In genomic region chr2:149383340-149383739, GRCh38 we compare ENCODE assay signal across 1 cellular context.
TF ChIP-seq lines count a peak whose summit lies in the region.

No MANE protein-coding gene starts in this region.

TF ChIP-seq in SK-N-SH, 30 proteins besides CTCF, POLR2A, EP300 and RAD21 (continued from another document):
- TF ChIP-seq, protein P1, sequence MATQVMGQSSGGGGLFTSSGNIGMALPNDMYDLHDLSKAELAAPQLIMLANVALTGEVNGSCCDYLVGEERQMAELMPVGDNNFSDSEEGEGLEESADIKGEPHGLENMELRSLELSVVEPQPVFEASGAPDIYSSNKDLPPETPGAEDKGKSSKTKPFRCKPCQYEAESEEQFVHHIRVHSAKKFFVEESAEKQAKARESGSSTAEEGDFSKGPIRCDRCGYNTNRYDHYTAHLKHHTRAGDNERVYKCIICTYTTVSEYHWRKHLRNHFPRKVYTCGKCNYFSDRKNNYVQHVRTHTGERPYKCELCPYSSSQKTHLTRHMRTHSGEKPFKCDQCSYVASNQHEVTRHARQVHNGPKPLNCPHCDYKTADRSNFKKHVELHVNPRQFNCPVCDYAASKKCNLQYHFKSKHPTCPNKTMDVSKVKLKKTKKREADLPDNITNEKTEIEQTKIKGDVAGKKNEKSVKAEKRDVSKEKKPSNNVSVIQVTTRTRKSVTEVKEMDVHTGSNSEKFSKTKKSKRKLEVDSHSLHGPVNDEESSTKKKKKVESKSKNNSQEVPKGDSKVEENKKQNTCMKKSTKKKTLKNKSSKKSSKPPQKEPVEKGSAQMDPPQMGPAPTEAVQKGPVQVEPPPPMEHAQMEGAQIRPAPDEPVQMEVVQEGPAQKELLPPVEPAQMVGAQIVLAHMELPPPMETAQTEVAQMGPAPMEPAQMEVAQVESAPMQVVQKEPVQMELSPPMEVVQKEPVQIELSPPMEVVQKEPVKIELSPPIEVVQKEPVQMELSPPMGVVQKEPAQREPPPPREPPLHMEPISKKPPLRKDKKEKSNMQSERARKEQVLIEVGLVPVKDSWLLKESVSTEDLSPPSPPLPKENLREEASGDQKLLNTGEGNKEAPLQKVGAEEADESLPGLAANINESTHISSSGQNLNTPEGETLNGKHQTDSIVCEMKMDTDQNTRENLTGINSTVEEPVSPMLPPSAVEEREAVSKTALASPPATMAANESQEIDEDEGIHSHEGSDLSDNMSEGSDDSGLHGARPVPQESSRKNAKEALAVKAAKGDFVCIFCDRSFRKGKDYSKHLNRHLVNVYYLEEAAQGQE (IDR thresholded peaks at IDR 0.05; ENCODE audit: low read depth, low read length), result no peak
- TF ChIP-seq FOSL2 (IDR thresholded peaks at IDR 0.05; ENCODE audit: borderline replicate concordance, low read depth) (peak; percentile 72), CHD2 (IDR thresholded peaks at IDR 0.05; ENCODE audit: low read length, partially characterized antibody) (no peak), NFIC (IDR thresholded peaks at IDR 0.05; ENCODE audit: borderline replicate concordance) (no peak), SIN3A (IDR thresholded peaks at IDR 0.05; ENCODE audit: borderline replicate concordance, low read depth, low read length) (no peak), EZH2phosphoT487 (IDR thresholded peaks at IDR 0.05; ENCODE audit: borderline replicate concordance, low read depth) (no peak), TAF1 (IDR thresholded peaks at IDR 0.05; ENCODE audit: borderline replicate concordance, low read depth, low read length) (no peak), ELF1 (IDR thresholded peaks at IDR 0.05) (no peak), RFX5 (IDR thresholded peaks at IDR 0.05; ENCODE audit: low read length) (no peak), GATA2 (CRISPR knock-in tag; IDR thresholded peaks at IDR 0.05) (0 out of 2 replicates have a peak, but pooled peaks have one; percentile 12), POLR2AphosphoS5 (IDR thresholded peaks at IDR 0.05; ENCODE audit: low read depth, low read length) (peak; percentile 12; the same call in 1 of the 2 replicates), RCOR1 (IDR thresholded peaks at IDR 0.05; ENCODE audit: low read length) (no peak)
- TF ChIP-seq, protein P2, sequence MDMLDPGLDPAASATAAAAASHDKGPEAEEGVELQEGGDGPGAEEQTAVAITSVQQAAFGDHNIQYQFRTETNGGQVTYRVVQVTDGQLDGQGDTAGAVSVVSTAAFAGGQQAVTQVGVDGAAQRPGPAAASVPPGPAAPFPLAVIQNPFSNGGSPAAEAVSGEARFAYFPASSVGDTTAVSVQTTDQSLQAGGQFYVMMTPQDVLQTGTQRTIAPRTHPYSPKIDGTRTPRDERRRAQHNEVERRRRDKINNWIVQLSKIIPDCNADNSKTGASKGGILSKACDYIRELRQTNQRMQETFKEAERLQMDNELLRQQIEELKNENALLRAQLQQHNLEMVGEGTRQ (IDR thresholded peaks at IDR 0.05; ENCODE audit: borderline replicate concordance, low read depth, low read length), result no peak
